ENCODE assay signal across 18 cellular contexts in genomic region chr20:43438578-43439316, GRCh38. TPM values are rescaled to one million over a fixed set of nuclear protein-coding genes. Genes with fewer than 3 reads are reported as not detected.
DNase-seq lines count a peak whose midpoint lies in the region; ATAC-seq and TF ChIP-seq lines count a peak whose summit lies in the region.
"Had no signal": no experiment of that assay in that cellular context is flagged by ENCODE, and none has a peak within 500 bp of the region (broad histone marks: within the 10 kb centered on the region; RNA-seq: fewer than 3 reads in every experiment).

No MANE protein-coding gene starts in this region.

- peak overlapping the region; percentile 54 for H3K4me2 ChIP-seq in Karpas-422 (ENCODE audit: low read depth, low read length, poor library complexity, severe bottlenecking)

- 0 out of 2 replicates have a peak overlapping the region, but pooled peaks have one; percentile 36 for H2AFZ ChIP-seq in Karpas-422 (ENCODE audit: low read length)

- no peak for TF ChIP-seq EP300 in gastroesophageal sphincter (IDR thresholded peaks at IDR 0.05)

- H3K4me3 ChIP-seq in Karpas-422 (ENCODE audit: low read length) (peak overlapping the region; percentile 31; the same call in 1 of the 2 replicates), gastroesophageal sphincter (no peak overlapping the region), body of pancreas (no peak overlapping the region)
- H3K4me3 ChIP-seq: gastrocnemius medialis, transverse colon had no signal

- intact Hi-C loops in body of pancreas (cut with DNase I) = no loop called here

- TF ChIP-seq CTCF in gastroesophageal sphincter (IDR thresholded peaks at IDR 0.05) (no peak), body of pancreas (IDR thresholded peaks at IDR 0.05) (no peak)

- H3K9ac ChIP-seq in Karpas-422 (ENCODE audit: low read length) = no peak overlapping the region; the same call in 1 of the 2 replicates

- DNase-seq in Karpas-422 (peak; percentile 79), amniotic stem cell (lab: John Stamatoyannopoulos, UW) (no peak), body of pancreas (no peak), HT-29 (ENCODE audit: low spot score) (no peak)
- DNase-seq: activated CD8-positive, alpha-beta T cell treated with anti-CD3 and anti-CD28 coated beads, Interleukin-2, amount 10 ng/mL, durations not matched to agents 7 days and 5 days; gastrocnemius medialis; GOT3; IMR-90; left cardiac atrium; natural killer cell; NCI-H187; T-helper 1 cell; transverse colon had no signal

- H3K27ac ChIP-seq in Karpas-422 (ENCODE audit: low read length) (peak overlapping the region; percentile 65), gastroesophageal sphincter (no peak overlapping the region), body of pancreas (no peak overlapping the region)
- H3K27ac ChIP-seq: gastrocnemius medialis, transverse colon had no signal

- no peaks in the 10 kb centered on the region for H4K20me1 ChIP-seq in Karpas-422 (ENCODE audit: insufficient read depth, low read depth, low read length)

- H3K27me3 ChIP-seq in Karpas-422 (ENCODE audit: low read length) = no peaks in the 10 kb centered on the region
- H3K27me3 ChIP-seq in gastroesophageal sphincter = peaks cover 38% of the 10 kb centered on the region
- peaks cover 0 to 1% of the 10 kb centered on the region in 2 donors for H3K27me3 ChIP-seq in body of pancreas

- H3K9me2 ChIP-seq in Karpas-422 (replicated peaks; ENCODE audit: insufficient read depth, low read length) = no peaks in the 10 kb centered on the region

- no peaks in the 10 kb centered on the region for H3K79me2 ChIP-seq in Karpas-422 (ENCODE audit: low read length)

- TF ChIP-seq POLR2A in gastroesophageal sphincter (IDR thresholded peaks at IDR 0.05) (no peak), body of pancreas (IDR thresholded peaks at IDR 0.05) (no peak)

- H3K36me3 ChIP-seq in Karpas-422 (ENCODE audit: insufficient read depth, low read length) (no peaks in the 10 kb centered on the region), gastroesophageal sphincter (no peaks in the 10 kb centered on the region), body of pancreas (replicated peaks in 1 of 2; ENCODE audit: insufficient read depth in 1 of 2, low read depth in 2 of 2) (no peaks in the 10 kb centered on the region)
- H3K36me3 ChIP-seq: gastrocnemius medialis, transverse colon had no signal

- 73 to 80% methylated on average over 7 of the region's 7 CpGs for WGBS in gastroesophageal sphincter (ENCODE audit: low coverage in 1 of 2), 2 donors
- 69 to 73% methylated on average over 7 of the region's 7 CpGs for WGBS in body of pancreas, 2 donors

- peaks cover 26% of the 10 kb centered on the region for H3K4me1 ChIP-seq in Karpas-422 (ENCODE audit: low read length)
- H3K4me1 ChIP-seq in gastroesophageal sphincter = no peaks in the 10 kb centered on the region
- no peaks in the 10 kb centered on the region for H3K4me1 ChIP-seq in body of pancreas
- H3K4me1 ChIP-seq: gastrocnemius medialis, transverse colon had no signal

- ATAC-seq in GM18498 (IDR thresholded peaks at IDR 0.05; ENCODE audit: unreplicated experiment) (peak; percentile 95), GM19455 (IDR thresholded peaks at IDR 0.05; ENCODE audit: unreplicated experiment) (peak; percentile 84), HG02884 (IDR thresholded peaks at IDR 0.05; ENCODE audit: unreplicated experiment) (peak; percentile 93), gastroesophageal sphincter (no peak), body of pancreas (no peak)
- ATAC-seq: activated CD8-positive, alpha-beta T cell treated with anti-CD3 and anti-CD28 coated beads, Interleukin-2, amount 10 ng/mL, durations not matched to agents 7 days and 5 days; gastrocnemius medialis; left cardiac atrium; natural killer cell; sciatic nerve had no signal

- H3K9me3 ChIP-seq in Karpas-422 (ENCODE audit: low read length) = no peaks in the 10 kb centered on the region
- no peaks in the 10 kb centered on the region for H3K9me3 ChIP-seq in gastroesophageal sphincter
- H3K9me3 ChIP-seq in body of pancreas = no peaks in the 10 kb centered on the region
- H3K9me3 ChIP-seq: gastrocnemius medialis, transverse colon had no signal

RNA-seq across cellular contexts. Expression of gene SRSF6, which starts 18.9 kb away (rescaled TPM):
- total RNA-seq in Karpas-422 (2014; rRNA removed; shearing (Covaris generic); ENCODE audit: low replicate concordance) = 61.4 and 69.9 TPM in 2 replicates
- 10 to 100 TPM; 25.3 to 47.5 (median 31.3) TPM for total RNA-seq in gastroesophageal sphincter
- 10 to 100 TPM; 58.4 to 90.6 TPM for total RNA-seq in body of pancreas
- total RNA-seq in HT-29 (2014; rRNA removed; shearing (Covaris generic)) = 68.8 and 78.6 TPM in 2 replicates

Comparison
In these comparisons a context has a peak if more than half of its experiments do, and no peak if none do; other contexts are left out.
1. ATAC-seq: peak in GM18498 (single experiment), GM19455 (single experiment) and HG02884 (single experiment); none in gastroesophageal sphincter (single experiment) and body of pancreas (single experiment).